ENCODE assay signal across 24 cellular contexts in genomic region chr6:167416676-167417430, GRCh38.
DNase-seq lines count a peak whose midpoint lies in the region; ATAC-seq and TF ChIP-seq lines count a peak whose summit lies in the region.
"Had no signal": no experiment of that assay in that cellular context is flagged by ENCODE, and none has a peak within 500 bp of the region (broad histone marks: within the 10 kb centered on the region; RNA-seq: fewer than 3 reads in every experiment).

No MANE protein-coding gene starts in this region.

- H3K27me3 ChIP-seq in left ventricle myocardium inferior (ENCODE audit: low read depth) (peaks cover 55% of the 10 kb centered on the region), aorta (ENCODE audit: control insufficient read depth in 1 of 2, insufficient read depth in 2 of 2, low read length in 1 of 2) (no peaks in the 10 kb centered on the region)

- H3K27ac ChIP-seq in left ventricle myocardium inferior (replicated peaks) (no peak overlapping the region), aorta (ENCODE audit: low read depth in 1 of 2, low read length in 2 of 2) (no peak overlapping the region)
- H3K27ac ChIP-seq: 22Rv1, PC-9, SJSA1 had no signal

- no peak for TF ChIP-seq CTCF in left ventricle myocardium inferior (IDR thresholded peaks at IDR 0.05; ENCODE audit: borderline replicate concordance)

- H3K4me3 ChIP-seq in left ventricle myocardium inferior: no peak overlapping the region
- no peak overlapping the region for H3K4me3 ChIP-seq in aorta (ENCODE audit: low read length in 2 of 2)
- H3K4me3 ChIP-seq: GM23338, HAP-1, K562, PC-9, SJSA1 had no signal

- 82 to 83% methylated on average over 12 of the region's 12 CpGs for WGBS in aorta, 2 donors

- H3K36me3 ChIP-seq in left ventricle myocardium inferior (no peaks in the 10 kb centered on the region), aorta (ENCODE audit: control insufficient read depth in 1 of 2, insufficient read depth in 2 of 2, low read length in 1 of 2) (no peaks in the 10 kb centered on the region)
- H3K36me3 ChIP-seq: BE2C, HAP-1, SJSA1 had no signal

- DNase-seq in NCI-H748 (lab: John Stamatoyannopoulos, UW; ENCODE audit: unreplicated experiment) (peak; percentile 63), NCI-H748 treated with DMSO at 0.1 percent for 48 hours (lab: John Stamatoyannopoulos, UW) (no peak), islet precursor cell (peak; percentile 45), left ventricle myocardium inferior (no peak), aorta (no peak)
- DNase-seq in activated CD4-positive, alpha-beta T cell treated with anti-CD3 and anti-CD28 coated beads for 1 hour: no peak
- DNase-seq: BE2C, Calu3, HFFc6, Kasumi-1, NCI-H1092 treated with DMSO at 0.1 percent for 48 hours, NCI-H1436, NCI-H1930, NCI-H2107, NCI-H446 treated with DMSO at 0.1 percent for 48 hours, NCI-H774, PC-9 had no signal

- no peaks in the 10 kb centered on the region for H3K9me3 ChIP-seq in left ventricle myocardium inferior (replicated peaks)
- H3K9me3 ChIP-seq in aorta (ENCODE audit: control insufficient read depth, low read length): no peaks in the 10 kb centered on the region
- H3K9me3 ChIP-seq: BE2C, HAP-1, SJSA1 had no signal

- no peak for ATAC-seq in SK-N-SH treated with all-trans-retinoic acid at 6 μM for 48 hours
- ATAC-seq in aorta (ENCODE audit: low FRiP score): no peak
- ATAC-seq: GM23338, K562, Right ventricle myocardium inferior had no signal

- intact Hi-C loops in left ventricle myocardium inferior (cut with micrococcal nuclease): no loop called here
- intact Hi-C loops in aorta (cut with DNase I): no loop called here

- H3K4me1 ChIP-seq in left ventricle myocardium inferior (no peaks in the 10 kb centered on the region), aorta (ENCODE audit: control insufficient read depth in 1 of 2, insufficient read depth in 2 of 2, low read length in 2 of 2) (no peaks in the 10 kb centered on the region)
- H3K4me1 ChIP-seq: BE2C, HAP-1, SJSA1 had no signal

TF ChIP-seq in SK-N-SH treated with all-trans-retinoic acid at 6 μM for 48 hours, 23 proteins besides CTCF, POLR2A, EP300 and RAD21:
- TF ChIP-seq ZNF565 (CRISPR knock-in tag; conservative IDR thresholded peaks at IDR 0.05; ENCODE audit: low read depth) (no peak), SNAI2 (CRISPR knock-in tag; IDR thresholded peaks at IDR 0.05) (no peak), ZNF70 (CRISPR knock-in tag; IDR thresholded peaks at IDR 0.05) (no peak), CSDC2 (CRISPR knock-in tag; IDR thresholded peaks at IDR 0.05) (no peak), ZC3H10 (CRISPR knock-in tag; IDR thresholded peaks at IDR 0.05) (no peak), ISL1 (CRISPR knock-in tag; IDR thresholded peaks at IDR 0.05) (no peak), TCF4 (CRISPR knock-in tag; IDR thresholded peaks at IDR 0.05; ENCODE audit: borderline replicate concordance) (0 out of 2 replicates have a peak, but pooled peaks have one; percentile 29)
- TF ChIP-seq, protein P1, sequence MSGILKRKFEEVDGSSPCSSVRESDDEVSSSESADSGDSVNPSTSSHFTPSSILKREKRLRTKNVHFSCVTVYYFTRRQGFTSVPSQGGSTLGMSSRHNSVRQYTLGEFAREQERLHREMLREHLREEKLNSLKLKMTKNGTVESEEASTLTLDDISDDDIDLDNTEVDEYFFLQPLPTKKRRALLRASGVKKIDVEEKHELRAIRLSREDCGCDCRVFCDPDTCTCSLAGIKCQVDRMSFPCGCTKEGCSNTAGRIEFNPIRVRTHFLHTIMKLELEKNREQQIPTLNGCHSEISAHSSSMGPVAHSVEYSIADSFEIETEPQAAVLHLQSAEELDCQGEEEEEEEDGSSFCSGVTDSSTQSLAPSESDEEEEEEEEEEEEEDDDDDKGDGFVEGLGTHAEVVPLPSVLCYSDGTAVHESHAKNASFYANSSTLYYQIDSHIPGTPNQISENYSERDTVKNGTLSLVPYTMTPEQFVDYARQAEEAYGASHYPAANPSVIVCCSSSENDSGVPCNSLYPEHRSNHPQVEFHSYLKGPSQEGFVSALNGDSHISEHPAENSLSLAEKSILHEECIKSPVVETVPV (CRISPR knock-in tag; IDR thresholded peaks at IDR 0.05): no peak

Comparison
In these comparisons a context has a peak if more than half of its experiments do, and no peak if none do; other contexts are left out.
1. DNase-seq: peak in NCI-H748 (single experiment) and islet precursor cell (single experiment); none in NCI-H748 treated with DMSO at 0.1 percent for 48 hours (single experiment), left ventricle myocardium inferior (single experiment), aorta (0 of 2) and activated CD4-positive, alpha-beta T cell treated with anti-CD3 and anti-CD28 coated beads for 1 hour (single experiment).